In genomic region chr14:104138098-104138890, GRCh38 we compare ENCODE assay signal across 1 cellular context.
TF ChIP-seq lines count a peak whose summit lies in the region.

KIF26A (plus strand) TSS chr14:104138587; CDS start chr14:104138723, 136 bp downstream.

TF ChIP-seq in liver, 16 proteins besides CTCF, POLR2A, EP300 and RAD21 (continued from another document):
- TF ChIP-seq HNF4A (conservative IDR thresholded peaks at IDR 0.05) (no peak), TAF1 (conservative IDR thresholded peaks at IDR 0.05) (no peak), EGR1 (IDR thresholded peaks at IDR 0.05; ENCODE audit: low read depth in 2 of 2) (no peak), RXRA (IDR thresholded peaks at IDR 0.05) (no peak), FOXA1 (IDR thresholded peaks at IDR 0.05) (no peak), REST (IDR thresholded peaks at IDR 0.05) (no peak)
TF ChIP-seq in liver: peak in this region for 0.
